27 cellular contexts compared by ENCODE assay signal in genomic region chrX:24034485-24034884, GRCh38.
"Had no signal": no experiment of that assay in that cellular context is flagged by ENCODE, and none has a peak within 500 bp of the region (broad histone marks: within the 10 kb centered on the region; RNA-seq: fewer than 3 reads in every experiment).

No MANE protein-coding gene starts in this region.

- H3K4me2 ChIP-seq: hepatocyte had no signal

- H3K79me2 ChIP-seq: hepatocyte had no signal

- H3K9me3 Mint-ChIP-seq: central memory CD8-positive, alpha-beta T cell; natural killer cell treated with Interleukin-12 subunit alpha and Interleukin-12 subunit beta and Interleukin-15 and Interleukin-18, amount 100 ng/mL, for 72 hours had no signal

- H3K9me3 ChIP-seq: gastrocnemius medialis, mucosa of descending colon, neutrophil, testis had no signal

- H3K4me1 ChIP-seq: gastrocnemius medialis, testis had no signal

- ATAC-seq: gastrocnemius medialis; left cardiac atrium; left ventricle myocardium superior; mucosa of descending colon; natural killer cell treated with Interleukin-12 subunit alpha and Interleukin-12 subunit beta and Interleukin-15 and Interleukin-18, amount 100 ng/mL, for 72 hours; stimulated activated naive CD8-positive, alpha-beta T cell treated with anti-CD3 and anti-CD28 coated beads, Interleukin-15, Interleukin-2, amounts not matched to agents 100 U/mL and 50 U/mL, for 24 hours had no signal

- H3K36me3 ChIP-seq: gastrocnemius medialis, neutrophil had no signal

- H3K27me3 Mint-ChIP-seq: activated naive CD8-positive, alpha-beta T cell; central memory CD8-positive, alpha-beta T cell; progenitor cell of endocrine pancreas had no signal

- H3K27me3 ChIP-seq: gastrocnemius medialis, hepatocyte, neutrophil, testis had no signal

- H3K4me3 Mint-ChIP-seq: activated naive CD8-positive, alpha-beta T cell; central memory CD8-positive, alpha-beta T cell; natural killer cell treated with Interleukin-12 subunit alpha and Interleukin-12 subunit beta and Interleukin-15 and Interleukin-18, amount 100 ng/mL, for 72 hours had no signal

- H3K27ac ChIP-seq: gastrocnemius medialis, hepatocyte, neutrophil, skin epidermis, testis had no signal

- DNase-seq: activated CD4-positive, alpha-beta T cell treated with anti-CD3 and anti-CD28 coated beads for 4 hours; activated CD4-positive, alpha-beta T cell treated with anti-CD3 and anti-CD28 coated beads, Interleukin-2, amount 50 U/mL, for 4 hours; activated effector memory CD4-positive, alpha-beta T cell treated with Interleukin-2 at 50 U/mL for 16 hours; activated naive CD4-positive, alpha-beta T cell treated with Interleukin-2 at 50 U/mL for 16 hours; activated T-cell treated with anti-CD3 and anti-CD28 coated beads for 4 hours; anterior cingulate cortex; effector memory CD4-positive, alpha-beta T cell; mucosa of descending colon; stimulated activated CD4-positive, alpha-beta T cell treated with anti-CD3 and anti-CD28 coated beads, Interleukin-12 subunit alpha, Interleukin-12 subunit beta, amount 100 ng/mL, for 4 hours; stimulated activated CD4-positive, alpha-beta T cell treated with anti-CD3 and anti-CD28 coated beads, Interleukin-4, amount 100 ng/mL, for 1 hour; stimulated activated naive CD8-positive, alpha-beta T cell treated with anti-CD3 and anti-CD28 coated beads, Interleukin-15, Interleukin-2, amounts not matched to agents 100 U/mL and 50 U/mL, for 24 hours; testis; trophoblast cell had no signal

- H3K27ac Mint-ChIP-seq: activated naive CD8-positive, alpha-beta T cell; natural killer cell treated with Interleukin-12 subunit alpha and Interleukin-12 subunit beta and Interleukin-15 and Interleukin-18, amount 100 ng/mL, for 72 hours; progenitor cell of endocrine pancreas had no signal

- H3K36me3 Mint-ChIP-seq: activated naive CD8-positive, alpha-beta T cell; natural killer cell treated with Interleukin-12 subunit alpha and Interleukin-12 subunit beta and Interleukin-15 and Interleukin-18, amount 100 ng/mL, for 72 hours had no signal

- H3K4me1 Mint-ChIP-seq: central memory CD8-positive, alpha-beta T cell had no signal

- H3K4me3 ChIP-seq: gastrocnemius medialis, hepatocyte, mucosa of descending colon, skin epidermis, testis had no signal

- H2AFZ ChIP-seq: hepatocyte had no signal

- FAIRE-seq: bronchial epithelial cell, colon, keratinocyte, urothelium cell line had no signal
